In the genomic region with DNA sequence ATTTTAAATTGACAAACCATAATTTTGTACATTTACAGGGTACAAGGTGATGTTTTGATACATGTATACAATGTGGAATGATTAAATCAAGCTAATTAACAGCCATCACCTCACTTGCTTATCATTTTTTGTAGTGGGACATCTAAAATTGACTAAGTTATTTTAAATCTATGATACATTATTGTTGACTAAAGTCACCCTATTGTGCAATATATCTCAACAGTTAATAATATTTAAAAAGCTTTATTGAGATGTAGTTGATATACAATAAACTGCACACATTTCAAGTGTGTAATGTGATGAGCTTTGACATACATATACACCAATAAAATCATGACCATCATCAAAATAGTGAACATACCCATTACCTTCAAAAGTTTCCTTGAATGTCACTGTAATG, we compare ENCODE assay signal across 28 cellular contexts.
"Had no signal": no experiment of that assay in that cellular context is flagged by ENCODE, and none has a peak within 500 bp of the region (broad histone marks: within the 10 kb centered on the region; RNA-seq: fewer than 3 reads in every experiment).

No MANE protein-coding gene starts in this region.

- ATAC-seq: effector memory CD8-positive, alpha-beta T cell; esophagus mucosa; foreskin keratinocyte; gastrocnemius medialis; gastroesophageal sphincter; heart left ventricle; heart right ventricle had no signal

- H3K79me2 ChIP-seq: hepatocyte had no signal

- DNase-seq: colonic mucosa; cortex of kidney; dermis blood vessel endothelial cell; dorsolateral prefrontal cortex; effector CD4-positive, alpha-beta T cell; effector CD8-positive, alpha-beta T cell; effector memory CD4-positive, alpha-beta T cell; effector memory CD8-positive, alpha-beta T cell; endodermal cell; erythroblast; esophagus squamous epithelium; foreskin fibroblast; foreskin keratinocyte; foreskin melanocyte; gastrocnemius medialis; glutamatergic neuron; head of caudate nucleus; heart left ventricle; heart right ventricle had no signal

- H3K4me3 ChIP-seq: colonic mucosa, coronary artery, dorsolateral prefrontal cortex, esophagus muscularis mucosa, esophagus squamous epithelium, gastrocnemius medialis, gastroesophageal sphincter, heart left ventricle, heart right ventricle, hepatocyte had no signal

- H2AFZ ChIP-seq: hepatocyte had no signal

- H3K36me3 ChIP-seq: colonic mucosa, esophagus muscularis mucosa, esophagus squamous epithelium, gastrocnemius medialis, gastroesophageal sphincter, heart left ventricle, heart right ventricle had no signal

- H3K9me3 ChIP-seq: colonic mucosa, esophagus muscularis mucosa, esophagus squamous epithelium, gastrocnemius medialis, gastroesophageal sphincter, heart left ventricle, heart right ventricle had no signal

- H3K4me2 ChIP-seq: hepatocyte had no signal

- H3K27ac ChIP-seq: colonic mucosa, coronary artery, dorsolateral prefrontal cortex, epithelial cell of prostate, esophagus muscularis mucosa, esophagus squamous epithelium, foreskin keratinocyte, gastrocnemius medialis, gastroesophageal sphincter, heart left ventricle, heart right ventricle, hepatocyte had no signal

- H3K27me3 ChIP-seq: colonic mucosa, dorsolateral prefrontal cortex, esophagus muscularis mucosa, esophagus squamous epithelium, foreskin keratinocyte, gastrocnemius medialis, gastroesophageal sphincter, heart left ventricle, heart right ventricle, hepatocyte had no signal

- H3K4me1 ChIP-seq: colonic mucosa, esophagus muscularis mucosa, esophagus squamous epithelium, foreskin keratinocyte, gastrocnemius medialis, gastroesophageal sphincter, heart left ventricle, heart right ventricle had no signal

- FAIRE-seq: endometrium, endothelial cell of umbilical vein, frontal cortex had no signal
